ENCODE assay signal across 8 cellular contexts in the genomic region with DNA sequence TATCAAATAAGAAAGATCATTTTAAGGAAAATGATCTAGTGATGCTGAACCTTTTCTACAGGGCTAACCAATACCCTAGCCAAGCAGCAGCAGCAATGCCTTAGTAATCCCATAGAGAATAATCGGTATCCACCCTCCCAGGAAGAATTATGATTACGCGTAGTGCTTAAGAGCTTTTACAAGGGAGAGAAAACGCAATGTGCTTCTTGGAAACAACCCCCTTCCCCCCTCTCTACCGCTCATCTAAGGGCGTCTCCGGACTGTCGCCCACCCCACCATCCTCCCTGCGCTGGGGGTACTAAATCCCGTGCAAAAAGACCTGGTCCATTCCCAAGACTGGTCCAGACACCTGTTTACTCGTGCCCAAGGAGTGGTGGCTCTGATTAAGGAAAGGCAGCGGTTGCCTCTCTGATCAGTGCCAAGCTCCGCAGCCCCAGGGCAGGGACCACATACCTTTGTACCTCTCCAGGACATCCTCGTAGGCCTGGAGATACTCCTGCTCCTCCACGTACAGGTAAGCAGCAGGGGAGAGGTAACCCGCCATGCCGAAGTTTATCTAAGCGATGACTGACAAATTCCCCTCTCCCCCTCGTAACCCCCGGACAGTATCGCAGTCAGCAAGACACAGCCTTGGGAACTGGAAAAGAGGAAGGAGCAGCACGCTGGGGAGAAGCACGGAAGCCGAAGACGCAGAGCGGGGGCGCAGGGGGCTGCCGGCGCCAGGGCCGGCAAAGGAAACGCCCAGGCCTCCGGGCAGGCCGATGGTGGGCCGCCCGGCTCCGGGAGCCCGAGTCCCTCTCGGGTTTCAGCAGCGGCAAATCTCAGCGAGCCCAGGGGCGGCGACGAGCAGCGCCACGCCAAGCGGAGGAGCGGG.
A peak's percentile ranks its signal among the peaks of the same experiment; 100 is the strongest.
DNase-seq lines count a peak whose midpoint lies in the region; ATAC-seq and TF ChIP-seq lines count a peak whose summit lies in the region.

No MANE protein-coding gene starts in this region.

- H4K20me1 ChIP-seq in H9 (ENCODE audit: control insufficient read depth, insufficient read depth, insufficient read length) (no peaks in the 10 kb centered on the region), fibroblast of lung (ENCODE audit: control insufficient read depth, extremely low read depth, insufficient read depth, low read length) (no peaks in the 10 kb centered on the region)

- H3K27me3 ChIP-seq in H9 (ENCODE audit: insufficient read depth, low read length) (no peaks in the 10 kb centered on the region), MG63 (no peaks in the 10 kb centered on the region), fibroblast of lung (ENCODE audit: control insufficient read depth, insufficient read depth, low read length) (no peaks in the 10 kb centered on the region)

- ATAC-seq in natural killer cell, result peak in 2 of 3 donors; percentile 5 to 7

- no peak overlapping the region for H4K91ac ChIP-seq in H9 (ENCODE audit: insufficient read length, low read depth, low read length)

- DNase-seq in NCI-H2171 treated with DMSO at 0.1 percent for 48 hours (lab: John Stamatoyannopoulos, UW) (peak; percentile 64), NCI-H2171 (lab: John Stamatoyannopoulos, UW) (no peak), H9 (peak; percentile 57), MG63 (peak; percentile 41), fibroblast of lung (ENCODE audit: low read depth in 2 of 2) (peak; percentile 61 to 68), natural killer cell (no peak), GM19240 (ENCODE audit: insufficient read length, low spot score) (no peak)

- H2BK120ac ChIP-seq in H9 (ENCODE audit: low read depth, low read length, poor library complexity, severe bottlenecking), result no peak overlapping the region

- no peak overlapping the region for H4K8ac ChIP-seq in H9 (replicated peaks; ENCODE audit: insufficient read length, low read depth, low read length)

- H3K36me3 Mint-ChIP-seq in H9 (ENCODE audit: insufficient read depth in 1 of 3, low read depth in 3 of 3) (no peaks in the 10 kb centered on the region), natural killer cell (no peaks in the 10 kb centered on the region)

- H3K36me3 ChIP-seq in MG63 (no peaks in the 10 kb centered on the region), fibroblast of lung (ENCODE audit: control insufficient read depth, insufficient read depth, low read length) (peaks cover 1% of the 10 kb centered on the region)

- H3K4me1 Mint-ChIP-seq in H9 (peaks cover 52 to 57% of the 10 kb centered on the region in 2 experiments), natural killer cell (peaks cover 0 to 8% of the 10 kb centered on the region in 2 donors)

- no peak overlapping the region for H2BK5ac ChIP-seq in H9 (ENCODE audit: insufficient read length, low read length)

- H3K4me3 ChIP-seq in MG63, result peak overlapping the region; percentile 69
- H3K4me3 ChIP-seq in WI38 (ENCODE audit: low read depth, low read length), result peak overlapping the region; percentile 94
- peak overlapping the region; percentile 59 to 95 (median 80) for H3K4me3 ChIP-seq in fibroblast of lung (replicated peaks in 1 of 4; ENCODE audit: control extremely low read depth in 1 of 4, insufficient read depth in 1 of 4, low read depth in 3 of 4, low read length in 4 of 4)

- H3K4me1 ChIP-seq in H9 (ENCODE audit: insufficient read depth, low read length) (peaks cover 5% of the 10 kb centered on the region; the same call in 1 of the 2 replicates), fibroblast of lung (ENCODE audit: control insufficient read depth, extremely low read depth, insufficient read depth, low read length) (peaks cover 10% of the 10 kb centered on the region)

- peaks cover 26% of the 10 kb centered on the region; the same call in 1 of the 2 replicates for H3K79me2 ChIP-seq in H9 (ENCODE audit: insufficient read depth, low read length)
- peaks cover 91% of the 10 kb centered on the region for H3K79me2 ChIP-seq in fibroblast of lung (ENCODE audit: control insufficient read depth, insufficient read depth, low read length)

- H3K14ac ChIP-seq in H9 (ENCODE audit: insufficient read depth, low read length), result peak overlapping the region; percentile 7; the same call in 1 of the 2 replicates

- H3K4ac ChIP-seq in H9 (ENCODE audit: low read depth, low read length), result no peak overlapping the region

- no peak overlapping the region for H4K5ac ChIP-seq in H9 (ENCODE audit: insufficient read length, low read depth, low read length)

- no peak overlapping the region for H3T11ph ChIP-seq in H9 (ENCODE audit: low read length)

- peak overlapping the region; percentile 63 for H3K4me2 ChIP-seq in H9 (ENCODE audit: insufficient read depth, insufficient read length, low read length)
- H3K4me2 ChIP-seq in fibroblast of lung (ENCODE audit: extremely low read depth, insufficient read depth, low read length), result peak overlapping the region; percentile 97

- H3K27ac Mint-ChIP-seq in H9 (peak overlapping the region; percentile 94 to 98 (median 97)), natural killer cell (peak overlapping the region in 1 of 2 donors; percentile 45)

- H2AFZ ChIP-seq in H9 (ENCODE audit: low read length), result no peak overlapping the region
- H2AFZ ChIP-seq in fibroblast of lung (ENCODE audit: low read length), result no peak overlapping the region

- peak overlapping the region; percentile 6 for H3K18ac ChIP-seq in H9 (ENCODE audit: insufficient read length, low read depth, low read length)

- no peak overlapping the region for H2BK20ac ChIP-seq in H9 (ENCODE audit: low read depth, low read length, poor library complexity, severe bottlenecking)

- no peak overlapping the region for H2BK12ac ChIP-seq in H9 (ENCODE audit: insufficient read length, low read depth, low read length)

- no peaks in the 10 kb centered on the region for H3K27me3 Mint-ChIP-seq in H9 (ENCODE audit: low read depth)
- peaks cover 18 to 36% of the 10 kb centered on the region in 2 donors for H3K27me3 Mint-ChIP-seq in natural killer cell (ENCODE audit: low read depth in 2 of 2)

- TF ChIP-seq CTCF in H9 (conservative IDR thresholded peaks at IDR 0.05) (no peak), WI38 (IDR thresholded peaks at IDR 0.05; ENCODE audit: low read depth, low read length) (no peak), fibroblast of lung (conservative IDR thresholded peaks at IDR 0.05 in 1 of 2, IDR thresholded peaks at IDR 0.05 in 1 of 2; ENCODE audit: low read depth in 1 of 2, low read length in 2 of 2) (no peak), natural killer cell (IDR thresholded peaks at IDR 0.05) (no peak)

- H3K9ac ChIP-seq in H9 (ENCODE audit: extremely low read depth, insufficient read length, low read length) (peak overlapping the region; percentile 76), fibroblast of lung (ENCODE audit: insufficient read depth, low read length) (peak overlapping the region; percentile 76)

- no peaks in the 10 kb centered on the region for H3K79me1 ChIP-seq in H9 (ENCODE audit: insufficient read depth, low read depth, low read length, poor library complexity, severe bottlenecking)

- H3K27ac ChIP-seq in H9 (ENCODE audit: insufficient read length, low read depth, low read length), result no peak overlapping the region
- peak overlapping the region; percentile 78 for H3K27ac ChIP-seq in fibroblast of lung (ENCODE audit: insufficient read depth, low read length)

- no peak overlapping the region for H2AK5ac ChIP-seq in H9 (ENCODE audit: insufficient read length, low read length)

- intact Hi-C loops in natural killer cell (cut with micrococcal nuclease), result no loop called here

- H3K9me3 ChIP-seq in H9 (ENCODE audit: control insufficient read depth, low read depth, low read length) (no peaks in the 10 kb centered on the region), MG63 (no peaks in the 10 kb centered on the region), fibroblast of lung (ENCODE audit: control insufficient read depth, insufficient read depth, low read depth, low read length) (no peaks in the 10 kb centered on the region)

- H3K4me3 Mint-ChIP-seq in H9 (peak overlapping the region; percentile 97 to 98), natural killer cell (peak overlapping the region; percentile 83)

- no peak overlapping the region for H2BK15ac ChIP-seq in H9 (ENCODE audit: low read depth, low read length)

- H3K23ac ChIP-seq in H9 (ENCODE audit: insufficient read length, low read depth, low read length), result no peak overlapping the region

- no peaks in the 10 kb centered on the region for H3K23me2 ChIP-seq in H9 (ENCODE audit: insufficient read length, low read depth, low read length, poor library complexity, severe bottlenecking)

- H3K56ac ChIP-seq in H9 (ENCODE audit: insufficient read length, low read depth, low read length), result no peak overlapping the region

- no CpG with 5 or more reads among the region's 47 CpGs for WGBS in H9 (ENCODE audit: extremely low coverage, insufficient read length, low lambda C conversion rate)

- no peaks in the 10 kb centered on the region for H3K9me3 Mint-ChIP-seq in H9
- no peaks in the 10 kb centered on the region for H3K9me3 Mint-ChIP-seq in natural killer cell

Comparison
In these comparisons a context has a peak if more than half of its experiments do, and no peak if none do; other contexts are left out.
1. DNase-seq: peak in NCI-H2171 treated with DMSO at 0.1 percent for 48 hours (single experiment), H9 (single experiment), MG63 (single experiment) and fibroblast of lung (2 of 2); none in NCI-H2171 (single experiment), natural killer cell (single experiment) and GM19240 (single experiment).
2. Peak in every context shown above with its lines, with median percentiles within 50 percentile points of each other: H3K4me3 ChIP-seq.